In genomic region chr17:47941246-47941997, GRCh38 we compare ENCODE assay signal across 8 cellular contexts. TPM values are rescaled to one million over a fixed set of nuclear protein-coding genes. Genes with fewer than 3 reads are reported as not detected.
DNase-seq lines count a peak whose midpoint lies in the region; ATAC-seq and TF ChIP-seq lines count a peak whose summit lies in the region.

TSS of gene PNPO (plus strand) at chr17:47941571. CDS start at chr17:47941676, 105 bp downstream.

- no peaks in the 10 kb centered on the region for H3K9me3 ChIP-seq in right cardiac atrium (ENCODE audit: control insufficient read depth, low read length)
- no peaks in the 10 kb centered on the region for H3K9me3 ChIP-seq in uterus

- H3K27me3 ChIP-seq in right cardiac atrium (ENCODE audit: control insufficient read depth, insufficient read depth) (no peaks in the 10 kb centered on the region), uterus (no peaks in the 10 kb centered on the region)

- ATAC-seq in GM18498 (IDR thresholded peaks at IDR 0.05; ENCODE audit: unreplicated experiment) (peak; percentile 92), HG02938 (IDR thresholded peaks at IDR 0.05; ENCODE audit: unreplicated experiment) (peak; percentile 93), right cardiac atrium (peak; percentile 98)

- peak; percentile 43 for TF ChIP-seq POLR2A in uterus (IDR thresholded peaks at IDR 0.05)

- H3K27ac ChIP-seq in right cardiac atrium (ENCODE audit: low read length) (peak within 1 kb of the TSS; percentile 8), uterus (peak within 1 kb of the TSS; percentile 70 to 83)

- H3K4me1 ChIP-seq in right cardiac atrium (ENCODE audit: control insufficient read depth, insufficient read depth, low read length) (peaks cover 3% of the 10 kb centered on the region), uterus (no peaks in the 10 kb centered on the region)

- TF ChIP-seq CTCF in uterus (IDR thresholded peaks at IDR 0.05) = no peak

- intact Hi-C loops in right cardiac atrium (cut with DNase I) (loop anchor here in 2 of 4 donors (10.0 kb wide), 2 partner anchors 47 to 97 kb away; partner anchors contain the start of genes SCRN2 (in 1 of the 2) and SP2 (in 1 of the 2)), uterus (cut with DNase I; ENCODE audit: low total_unique reads) (no loop called here)

- DNase-seq in NCI-H187 (lab: John Stamatoyannopoulos, UW) (peak; percentile 72 to 77), T-helper 2 cell (peak; percentile 76 to 98 (median 90)), anterior cingulate cortex (lab: John Stamatoyannopoulos, UW) (peak; percentile 48 to 99 (median 95)), right cardiac atrium (peak; percentile 94 to 96 (median 95)), pulmonary artery endothelial cell (ENCODE audit: low read depth, low spot score) (peak; percentile 96), uterus (peak; percentile 91 to 94)

- H3K4me3 ChIP-seq in right cardiac atrium (ENCODE audit: low read length) = peak within 1 kb of the TSS; percentile 47
- H3K4me3 ChIP-seq in uterus = peak within 1 kb of the TSS; percentile 86

- no peaks in the 10 kb centered on the region for H3K36me3 ChIP-seq in uterus

- 1% methylated on average over 46 of the region's 46 CpGs for WGBS in right cardiac atrium

RNA-seq across cellular contexts. Expression of gene PNPO, which starts in this region (rescaled TPM):
- total RNA-seq in right cardiac atrium = 10 to 100 TPM; 23.9 to 29.9 (median 26.0) TPM
- polyA plus RNA-seq in right cardiac atrium = 16.1 TPM
- total RNA-seq in pulmonary artery endothelial cell = 21.1 and 35.4 TPM in 2 replicates
- total RNA-seq in uterus = 10 to 100 TPM; 16.7 to 29.4 (median 17.4) TPM

Comparison
In these comparisons a context has a peak if more than half of its experiments do, and no peak if none do; other contexts are left out.
1. Peak in every context shown above with its lines: DNase-seq, ATAC-seq, H3K4me3 ChIP-seq and H3K27ac ChIP-seq.